In the genomic region with DNA sequence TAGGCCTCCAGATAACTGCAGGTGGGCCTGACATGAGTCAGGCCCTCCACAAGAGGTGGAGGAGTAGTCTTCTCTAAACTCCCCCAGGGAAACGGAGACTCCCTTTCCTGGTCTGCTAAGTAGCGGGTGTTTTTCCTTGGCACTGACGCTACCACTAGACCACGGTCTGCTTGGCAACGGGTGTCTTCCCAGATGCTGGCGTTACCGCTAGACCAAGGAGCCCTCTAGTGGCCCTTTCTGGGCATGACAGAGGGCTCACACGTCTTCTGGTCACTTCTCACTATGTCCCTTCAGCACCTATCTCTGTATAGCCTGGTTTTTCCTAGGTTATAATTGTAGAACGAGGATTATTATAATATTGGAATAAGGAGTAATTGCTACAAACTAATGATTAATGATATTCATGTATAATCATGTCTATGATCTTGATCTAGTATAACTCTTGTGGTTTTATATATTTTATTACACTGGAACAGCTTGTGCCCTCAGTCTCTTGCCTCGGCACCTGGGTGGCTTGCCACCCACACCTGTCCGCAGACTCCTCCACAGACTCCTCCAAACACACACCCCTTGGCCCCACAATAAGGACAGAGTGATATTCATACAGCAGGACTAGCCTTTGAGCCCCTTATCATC, we compare ENCODE assay signal across 8 cellular contexts. TPM values are rescaled to one million over a fixed set of nuclear protein-coding genes. Genes with fewer than 3 reads are reported as not detected.
DNase-seq lines count a peak whose midpoint lies in the region; ATAC-seq, FAIRE-seq and TF ChIP-seq lines count a peak whose summit lies in the region.
"Not testable (repeated sequence)": the region's sequence is repeated elsewhere in the genome, so short reads cannot be mapped to it uniquely, and the experiment has no call there.

No MANE protein-coding gene starts in this region.

- ATAC-seq in CD4-positive, CD25-positive, alpha-beta regulatory T cell (ENCODE audit: low read depth in 2 of 2) = not testable (repeated sequence)

- not testable (repeated sequence) for H3K79me2 ChIP-seq in astrocyte (ENCODE audit: insufficient read depth, low read length); neural progenitor cell (ENCODE audit: low read depth)

- H3K4me2 ChIP-seq in astrocyte (ENCODE audit: low read length); neural progenitor cell: not testable (repeated sequence)

- H2AFZ ChIP-seq in astrocyte (ENCODE audit: low read depth, low read length); neural progenitor cell (replicated peaks): not testable (repeated sequence)

- not testable (repeated sequence) for H3F3A ChIP-seq in neural progenitor cell (ENCODE audit: low read depth)

- intact Hi-C loops in head of caudate nucleus (cut with DNase I) = not testable (repeated sequence)

- H3K9ac ChIP-seq in astrocyte (ENCODE audit: low read length); neural progenitor cell: not testable (repeated sequence)

- H3K9me3 ChIP-seq in CD4-positive, CD25-positive, alpha-beta regulatory T cell (ENCODE audit: control insufficient read depth in 2 of 2, low read length in 2 of 2); astrocyte (ENCODE audit: insufficient read depth, low read depth, low read length); neural progenitor cell (ENCODE audit: low read depth): not testable (repeated sequence)

- peak; percentile 37 to 56 (median 54) for DNase-seq in CD4-positive, CD25-positive, alpha-beta regulatory T cell
- DNase-seq in HT-29 (ENCODE audit: low spot score) = peak; percentile 93
- peak; percentile 71 for DNase-seq in NCI-H82 (lab: John Stamatoyannopoulos, UW)
- peak; percentile 34 for DNase-seq in activated CD4-positive, CD25-positive, alpha-beta regulatory T cell treated with anti-CD3 and anti-CD28 coated beads, Interleukin-2, amount 50 U/mL, for 16 hours (ENCODE audit: low read depth, low spot score)
- DNase-seq in astrocyte (ENCODE audit: low read depth) = peak; percentile 10
- peak; percentile 44 to 88 (median 75) for DNase-seq in head of caudate nucleus
- peak; percentile 70 for DNase-seq in neural progenitor cell (ENCODE audit: low spot score)
- peak; percentile 22 to 24 for DNase-seq in stimulated activated CD8-positive, alpha-beta memory T cell treated with anti-CD3 and anti-CD28 coated beads, Interleukin-15, amount 100 ng/mL, for 4 hours (ENCODE audit: low read depth in 2 of 2)

- peak overlapping the region in 1 of 3 donors; percentile 45 for H3K27ac Mint-ChIP-seq in CD4-positive, CD25-positive, alpha-beta regulatory T cell
- not testable (repeated sequence) for H3K27ac Mint-ChIP-seq in astrocyte (ENCODE audit: unreplicated experiment); neural progenitor cell

- H3K9me3 Mint-ChIP-seq in CD4-positive, CD25-positive, alpha-beta regulatory T cell; astrocyte (ENCODE audit: unreplicated experiment); neural progenitor cell: not testable (repeated sequence)

- H4K20me1 ChIP-seq in astrocyte (ENCODE audit: insufficient read depth, low read length); neural progenitor cell (ENCODE audit: low read depth): not testable (repeated sequence)

- not testable (repeated sequence) for H3K36me3 ChIP-seq in CD4-positive, CD25-positive, alpha-beta regulatory T cell (ENCODE audit: control insufficient read depth, insufficient read depth, low read length); astrocyte (ENCODE audit: insufficient read depth, low read length); neural progenitor cell

- peaks cover 17% of the 10 kb centered on the region for H3K4me1 ChIP-seq in CD4-positive, CD25-positive, alpha-beta regulatory T cell (ENCODE audit: control insufficient read depth, insufficient read depth, low read length, poor library complexity, severe bottlenecking)
- not testable (repeated sequence) for H3K4me1 ChIP-seq in astrocyte (ENCODE audit: insufficient read depth, low read length); neural progenitor cell

- peaks cover 12% of the 10 kb centered on the region for H3K27me3 Mint-ChIP-seq in CD4-positive, CD25-positive, alpha-beta regulatory T cell
- peaks cover 18% of the 10 kb centered on the region for H3K27me3 Mint-ChIP-seq in astrocyte (ENCODE audit: low read depth, unreplicated experiment)
- not testable (repeated sequence) for H3K27me3 Mint-ChIP-seq in neural progenitor cell (ENCODE audit: insufficient read depth, low read depth)

- not testable (repeated sequence) for FAIRE-seq in astrocyte (lab: Jason Lieb, UNC)

- H3K4me3 Mint-ChIP-seq in CD4-positive, CD25-positive, alpha-beta regulatory T cell; astrocyte (ENCODE audit: unreplicated experiment); neural progenitor cell: not testable (repeated sequence)

- not testable (repeated sequence) for H3K36me3 Mint-ChIP-seq in CD4-positive, CD25-positive, alpha-beta regulatory T cell; astrocyte (ENCODE audit: low read depth, unreplicated experiment); neural progenitor cell

- H3K27me3 ChIP-seq in CD4-positive, CD25-positive, alpha-beta regulatory T cell (ENCODE audit: control insufficient read depth, insufficient read depth, low read length); astrocyte (ENCODE audit: insufficient read depth, low read length): not testable (repeated sequence)
- H3K27me3 ChIP-seq in neural progenitor cell = peaks cover 23% of the 10 kb centered on the region

- not testable (repeated sequence) for H3K27ac ChIP-seq in CD4-positive, CD25-positive, alpha-beta regulatory T cell (ENCODE audit: insufficient read depth, low read length, poor library complexity, severe bottlenecking); astrocyte (ENCODE audit: low read depth, low read length); neural progenitor cell

- TF ChIP-seq CTCF in astrocyte (IDR thresholded peaks at IDR 0.05; ENCODE audit: insufficient read depth, low read depth, low read length) (peak; percentile 46), neural progenitor cell (IDR thresholded peaks at IDR 0.05) (peak; percentile 75)

- H3K4me3 ChIP-seq in CD4-positive, CD25-positive, alpha-beta regulatory T cell (ENCODE audit: low read depth, low read length); astrocyte (ENCODE audit: insufficient read depth, low read depth, low read length); neural progenitor cell: not testable (repeated sequence)

- peaks cover 0 to 30% (median 10%) of the 10 kb centered on the region in 4 donors for H3K4me1 Mint-ChIP-seq in CD4-positive, CD25-positive, alpha-beta regulatory T cell
- not testable (repeated sequence) for H3K4me1 Mint-ChIP-seq in astrocyte (ENCODE audit: low read depth, unreplicated experiment); neural progenitor cell

RNA-seq across cellular contexts. Expression of gene SIGLEC7, which starts 27.3 kb away (rescaled TPM):
- not detected for total RNA-seq in CD4-positive, CD25-positive, alpha-beta regulatory T cell
- not detected for polyA plus RNA-seq in CD4-positive, CD25-positive, alpha-beta regulatory T cell
- not detected in 2 replicates for total RNA-seq in HT-29 (2014; rRNA removed; shearing (Covaris generic))
- not detected in 2 replicates for total RNA-seq in astrocyte
- total RNA-seq in neural progenitor cell (ENCODE audit: low replicate concordance) = not detected in 2 replicates

RNA-seq across cellular contexts. Expression of gene SIGLEC9, which starts 44.7 kb away (rescaled TPM):
- total RNA-seq in CD4-positive, CD25-positive, alpha-beta regulatory T cell = 1.1 TPM
- polyA plus RNA-seq in CD4-positive, CD25-positive, alpha-beta regulatory T cell = under 1 TPM in 3 of 4 donors, not detected in 1; 0.33 to 0.52 (median 0.37) TPM
- total RNA-seq in HT-29 (2014; rRNA removed; shearing (Covaris generic)) = not detected in 2 replicates
- total RNA-seq in astrocyte (not detected in 2 replicates), neural progenitor cell (ENCODE audit: low replicate concordance) (not detected in 2 replicates)

RNA-seq across cellular contexts. Expression of gene CD33, which starts 55.5 kb away (rescaled TPM):
- 0.99 TPM for total RNA-seq in CD4-positive, CD25-positive, alpha-beta regulatory T cell
- 1 to 10 TPM in 1 of 4 donors, not detected in 3; 1.1 TPM for polyA plus RNA-seq in CD4-positive, CD25-positive, alpha-beta regulatory T cell
- total RNA-seq in HT-29 (2014; rRNA removed; shearing (Covaris generic)) = not detected in 2 replicates
- total RNA-seq in astrocyte = not detected in 2 replicates
- total RNA-seq in neural progenitor cell (ENCODE audit: low replicate concordance) = not detected in 2 replicates

Comparison
In these comparisons a context has a peak if more than half of its experiments do, and no peak if none do; other contexts are left out.
1. DNase-seq: peak in every context shown above with its lines; median percentile 93 in HT-29; 75 in head of caudate nucleus; 71 in NCI-H82; 70 in neural progenitor cell; 54 in CD4-positive, CD25-positive, alpha-beta regulatory T cell; 34 in activated CD4-positive, CD25-positive, alpha-beta regulatory T cell treated with anti-CD3 and anti-CD28 coated beads, Interleukin-2, amount 50 U/mL, for 16 hours; 23 in stimulated activated CD8-positive, alpha-beta memory T cell treated with anti-CD3 and anti-CD28 coated beads, Interleukin-15, amount 100 ng/mL, for 4 hours; 10 in astrocyte.